10 cellular contexts compared by ENCODE assay signal in the genomic region with DNA sequence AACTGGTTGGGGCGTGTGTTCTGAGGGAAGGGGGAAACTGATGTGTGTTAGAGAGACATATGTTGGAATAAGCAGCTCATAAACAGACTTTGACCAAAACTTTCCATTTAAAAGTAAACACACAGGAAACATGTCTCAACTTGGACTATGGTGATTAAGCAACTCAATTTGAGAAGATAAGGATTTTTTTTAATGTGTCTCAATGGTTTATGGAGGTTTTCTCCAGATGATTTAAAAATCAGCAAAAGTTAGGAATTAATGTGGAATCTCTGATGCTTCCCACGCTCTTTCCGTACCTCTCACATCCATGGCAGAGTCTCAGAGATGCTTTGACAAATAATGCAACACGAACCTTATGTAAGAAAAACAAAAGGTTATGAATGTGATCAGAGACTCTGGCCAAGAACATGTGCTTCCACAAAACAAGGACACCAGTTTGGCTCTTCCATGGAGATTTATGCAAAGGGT.
DNase-seq lines count a peak whose midpoint lies in the region; ATAC-seq, FAIRE-seq and TF ChIP-seq lines count a peak whose summit lies in the region.
"Had no signal": no experiment of that assay in that cellular context is flagged by ENCODE, and none has a peak within 500 bp of the region (broad histone marks: within the 10 kb centered on the region; RNA-seq: fewer than 3 reads in every experiment).

No MANE protein-coding gene starts in this region.

- CTCF ChIA-PET in activated CD8-positive, alpha-beta T cell treated with anti-CD3 and anti-CD28 coated beads for 36 hours (lab: Charles Lee), result interaction anchor here (1.0 to 1.4 kb wide), 3 partner anchors 11 to 36 kb away, joined by 3 to 4 read pairs (median 3); no protein-coding TSS in a partner anchor

- H3K79me2 ChIP-seq in H9 (ENCODE audit: insufficient read depth, low read length), result peaks cover 18% of the 10 kb centered on the region; the same call in 1 of the 2 replicates

- H3K4me1 Mint-ChIP-seq in H9, result peaks cover 73 to 82% of the 10 kb centered on the region in 2 experiments
- H3K4me1 Mint-ChIP-seq in activated CD8-positive, alpha-beta T cell treated with anti-CD3 and anti-CD28 coated beads for 36 hours (ENCODE audit: low read depth), result peaks cover 57% of the 10 kb centered on the region

- H3K4ac ChIP-seq in H9 (ENCODE audit: low read depth, low read length), result no peak overlapping the region

- no peak overlapping the region for H3T11ph ChIP-seq in H9 (ENCODE audit: low read length)

- no peak overlapping the region for H4K8ac ChIP-seq in H9 (replicated peaks; ENCODE audit: insufficient read length, low read depth, low read length)

- H3K79me1 ChIP-seq in H9 (ENCODE audit: insufficient read depth, low read depth, low read length, poor library complexity, severe bottlenecking), result no peaks in the 10 kb centered on the region

- H3K4me2 ChIP-seq in H9 (ENCODE audit: insufficient read depth, insufficient read length, low read length), result no peak overlapping the region

- H3K36me3 Mint-ChIP-seq in H9 (ENCODE audit: insufficient read depth in 1 of 3, low read depth in 3 of 3), result peaks cover 21 to 24% (median 23%) of the 10 kb centered on the region in 3 experiments
- peaks cover 23% of the 10 kb centered on the region for H3K36me3 Mint-ChIP-seq in activated CD8-positive, alpha-beta T cell treated with anti-CD3 and anti-CD28 coated beads for 36 hours (ENCODE audit: low read depth)

- H3K23me2 ChIP-seq in H9 (ENCODE audit: insufficient read length, low read depth, low read length, poor library complexity, severe bottlenecking), result no peaks in the 10 kb centered on the region

- H3K27me3 ChIP-seq in H9 (ENCODE audit: insufficient read depth, low read length) (no peaks in the 10 kb centered on the region), skeletal muscle tissue (ENCODE audit: control insufficient read depth in 3 of 3, insufficient read depth in 3 of 3, low read length in 3 of 3) (no peaks in the 10 kb centered on the region)

- no peaks in the 10 kb centered on the region for H4K20me1 ChIP-seq in H9 (ENCODE audit: control insufficient read depth, insufficient read depth, insufficient read length)

- peak overlapping the region; percentile 34 for H3K9ac ChIP-seq in H9 (ENCODE audit: extremely low read depth, insufficient read length, low read length)
- H3K9ac ChIP-seq in skeletal muscle tissue (ENCODE audit: low read depth in 1 of 3, low read length in 3 of 3), result no peak overlapping the region

- H3K4me3 Mint-ChIP-seq in H9, result peak overlapping the region in 1 of 2 experiments; percentile 18; a peak in 1 of 5 replicates
- no peak overlapping the region for H3K4me3 Mint-ChIP-seq in activated CD8-positive, alpha-beta T cell treated with anti-CD3 and anti-CD28 coated beads for 36 hours

- no peak for TF ChIP-seq POLR2A in GM12891 (IDR thresholded peaks at IDR 0.05; ENCODE audit: low read depth, low read length)

- no peak overlapping the region for H2BK120ac ChIP-seq in H9 (ENCODE audit: low read depth, low read length, poor library complexity, severe bottlenecking)

- peak overlapping the region; percentile 42 to 95 (median 89); a peak in 5 of 7 replicates for H3K27ac Mint-ChIP-seq in H9
- H3K27ac Mint-ChIP-seq in activated CD8-positive, alpha-beta T cell treated with anti-CD3 and anti-CD28 coated beads for 36 hours, result peak overlapping the region; percentile 62

- H2AFZ ChIP-seq in H9 (ENCODE audit: low read length), result no peak overlapping the region

- H3K27ac ChIP-seq in H9 (ENCODE audit: insufficient read length, low read depth, low read length) (no peak overlapping the region), skeletal muscle tissue (ENCODE audit: low read depth, low read length) (peak overlapping the region; percentile 25)

- no peaks in the 10 kb centered on the region; a peak in 1 of 5 replicates for H3K9me3 Mint-ChIP-seq in H9
- H3K9me3 Mint-ChIP-seq in activated CD8-positive, alpha-beta T cell treated with anti-CD3 and anti-CD28 coated beads for 36 hours, result no peaks in the 10 kb centered on the region

- H4K5ac ChIP-seq in H9 (ENCODE audit: insufficient read length, low read depth, low read length), result no peak overlapping the region

- POLR2A ChIA-PET in activated CD8-positive, alpha-beta T cell treated with anti-CD3 and anti-CD28 coated beads for 36 hours (lab: Charles Lee), result interaction anchor here (0.9 kb wide), 1 partner anchor 25 kb away, joined by 3 read pairs; no protein-coding TSS in a partner anchor

- no peak overlapping the region for H3K18ac ChIP-seq in H9 (ENCODE audit: insufficient read length, low read depth, low read length)

- peaks cover 25% of the 10 kb centered on the region for H3K4me1 ChIP-seq in H9 (ENCODE audit: insufficient read depth, low read length)
- H3K4me1 ChIP-seq in skeletal muscle tissue (ENCODE audit: control insufficient read depth in 3 of 3, insufficient read depth in 3 of 3, low read length in 3 of 3), result peaks cover 28 to 41% (median 38%) of the 10 kb centered on the region in 3 donors

- H3K14ac ChIP-seq in H9 (ENCODE audit: insufficient read depth, low read length), result no peak overlapping the region

- no peak for FAIRE-seq in GM12891 (lab: Jason Lieb, UNC)
- FAIRE-seq: TTC549 had no signal

- no peak overlapping the region for H2BK15ac ChIP-seq in H9 (ENCODE audit: low read depth, low read length)

- intact Hi-C loops in activated CD8-positive, alpha-beta T cell treated with anti-CD3 and anti-CD28 coated beads for 36 hours (cut with micrococcal nuclease), result no loop called here
- intact Hi-C loops in Right ventricle myocardium superior (cut with DNase I), result no loop called here

- H3K23ac ChIP-seq in H9 (ENCODE audit: insufficient read length, low read depth, low read length), result no peak overlapping the region

- no peak for TF ChIP-seq CTCF in H9 (conservative IDR thresholded peaks at IDR 0.05)
- no peak for TF ChIP-seq CTCF in activated CD8-positive, alpha-beta T cell treated with anti-CD3 and anti-CD28 coated beads for 36 hours (IDR thresholded peaks at IDR 0.05)

- no peak overlapping the region for H2BK5ac ChIP-seq in H9 (ENCODE audit: insufficient read length, low read length)

- no peak overlapping the region for H2BK20ac ChIP-seq in H9 (ENCODE audit: low read depth, low read length, poor library complexity, severe bottlenecking)

- no peaks in the 10 kb centered on the region for H3K36me3 ChIP-seq in skeletal muscle tissue (ENCODE audit: control insufficient read depth in 3 of 3, insufficient read depth in 3 of 3, low read length in 3 of 3)

- DNase-seq in H9, result no peak
- no peak for DNase-seq in activated CD8-positive, alpha-beta T cell treated with anti-CD3 and anti-CD28 coated beads for 36 hours
- no peak for DNase-seq in Right ventricle myocardium superior
- DNase-seq in T-helper 2 cell, result no peak
- DNase-seq in GM12891 (ENCODE audit: insufficient read length, low spot score), result no peak
- DNase-seq: NCI-H510A had no signal

- no peak overlapping the region for H2AK5ac ChIP-seq in H9 (ENCODE audit: insufficient read length, low read length)

- no peak overlapping the region for H3K56ac ChIP-seq in H9 (ENCODE audit: insufficient read length, low read depth, low read length)

- H3K27me3 Mint-ChIP-seq in H9 (ENCODE audit: low read depth), result no peaks in the 10 kb centered on the region; the same call in 1 of the 2 replicates
- H3K27me3 Mint-ChIP-seq in activated CD8-positive, alpha-beta T cell treated with anti-CD3 and anti-CD28 coated beads for 36 hours, result no peaks in the 10 kb centered on the region

- no peak overlapping the region for H2BK12ac ChIP-seq in H9 (ENCODE audit: insufficient read length, low read depth, low read length)

- H4K91ac ChIP-seq in H9 (ENCODE audit: insufficient read length, low read depth, low read length), result no peak overlapping the region

- no peak overlapping the region for H3K4me3 ChIP-seq in skeletal muscle tissue (ENCODE audit: low read length in 3 of 3)

- H3K9me3 ChIP-seq in H9 (ENCODE audit: control insufficient read depth, low read depth, low read length) (no peaks in the 10 kb centered on the region), skeletal muscle tissue (ENCODE audit: control insufficient read depth in 3 of 3, low read length in 3 of 3) (no peaks in the 10 kb centered on the region)

- no CpG with 5 or more reads among the region's 4 CpGs for WGBS in H9 (ENCODE audit: extremely low coverage, insufficient read length, low lambda C conversion rate)

- no peak for ATAC-seq in activated CD8-positive, alpha-beta T cell treated with anti-CD3 and anti-CD28 coated beads for 36 hours
- ATAC-seq in Right ventricle myocardium superior (ENCODE audit: poor library complexity), result peak; percentile 22
- no peak for ATAC-seq in GM21360 (IDR thresholded peaks at IDR 0.05; ENCODE audit: unreplicated experiment)
- no peak for ATAC-seq in HG03045 (IDR thresholded peaks at IDR 0.05; ENCODE audit: unreplicated experiment)

TF ChIP-seq in GM12891, 5 proteins besides CTCF, POLR2A, EP300 and RAD21:
- TF ChIP-seq POLR2AphosphoS5 (IDR thresholded peaks at IDR 0.05; ENCODE audit: low read depth, low read length), result no peak
- no peak for TF ChIP-seq SPI1 (IDR thresholded peaks at IDR 0.05; ENCODE audit: low read depth, low read length)
